Comparison of ENCODE assay signal across 2 cellular contexts in genomic region chr2:235357881-235358280, GRCh38.
TF ChIP-seq lines count a peak whose summit lies in the region.

No MANE protein-coding gene starts in this region.

TF ChIP-seq in HepG2, 621 proteins besides CTCF, POLR2A, EP300 and RAD21:
- TF ChIP-seq ZNF296 (CRISPR knock-in tag; conservative IDR thresholded peaks at IDR 0.05), result no peak
- peak; percentile 27; the same call in 1 of the 2 replicates for TF ChIP-seq MNT (IDR thresholded peaks at IDR 0.05)

TF ChIP-seq in H1, 55 proteins besides CTCF, POLR2A, EP300 and RAD21:
- no peak for TF ChIP-seq CHD2 (IDR thresholded peaks at IDR 0.05; ENCODE audit: low read length)
- TF ChIP-seq PHF8 (conservative IDR thresholded peaks at IDR 0.05; ENCODE audit: low read depth, low read length), result no peak
- no peak for TF ChIP-seq CBX8 (IDR thresholded peaks at IDR 0.05; ENCODE audit: borderline replicate concordance, low read depth, low read length)
- no peak for TF ChIP-seq EZH2 (IDR thresholded peaks at IDR 0.05; ENCODE audit: low read depth, low read length, severe bottlenecking)
- TF ChIP-seq ATF3 (IDR thresholded peaks at IDR 0.05; ENCODE audit: insufficient read depth, low read depth, low read length), result no peak
- TF ChIP-seq SIN3A (conservative IDR thresholded peaks at IDR 0.05 in 1 of 2, IDR thresholded peaks at IDR 0.05 in 1 of 2; ENCODE audit: low read depth in 1 of 2, low read length in 2 of 2), result no peak
- TF ChIP-seq MAFK (IDR thresholded peaks at IDR 0.05; ENCODE audit: low read depth, low read length), result no peak
- no peak for TF ChIP-seq ZNF274 (IDR thresholded peaks at IDR 0.05; ENCODE audit: borderline replicate concordance, extremely low read depth, low read length)
- no peak for TF ChIP-seq MAX (IDR thresholded peaks at IDR 0.05)
- no peak for TF ChIP-seq POU5F1 (IDR thresholded peaks at IDR 0.05; ENCODE audit: low read depth, low read length)
- TF ChIP-seq SIRT6 (IDR thresholded peaks at IDR 0.05; ENCODE audit: low read length), result no peak
- TF ChIP-seq CTBP2 (IDR thresholded peaks at IDR 0.05; ENCODE audit: borderline replicate concordance, insufficient read depth, insufficient read length, low read length), result no peak
- TF ChIP-seq SP1 (IDR thresholded peaks at IDR 0.05; ENCODE audit: low read depth, low read length), result no peak
- TF ChIP-seq POLR2AphosphoS5 (IDR thresholded peaks at IDR 0.05; ENCODE audit: low read depth, low read length), result no peak
- TF ChIP-seq SP4 (IDR thresholded peaks at IDR 0.05; ENCODE audit: low read length), result no peak
- TF ChIP-seq NANOG (IDR thresholded peaks at IDR 0.05; ENCODE audit: insufficient read depth, low read depth, low read length, poor library complexity, severe bottlenecking), result no peak
- no peak for TF ChIP-seq HDAC2 (IDR thresholded peaks at IDR 0.05; ENCODE audit: borderline replicate concordance in 1 of 2, low read depth in 2 of 2, low read length in 2 of 2)
